8 cellular contexts compared by ENCODE assay signal in genomic region chr2:239293450-239294430, GRCh38.
DNase-seq lines count a peak whose midpoint lies in the region; ATAC-seq and TF ChIP-seq lines count a peak whose summit lies in the region.

No MANE protein-coding gene starts in this region.

- H3K36me3 Mint-ChIP-seq in Calu3 (ENCODE audit: insufficient read depth, unreplicated experiment) (no peaks in the 10 kb centered on the region), memory B cell (no peaks in the 10 kb centered on the region)

- H3K27me3 Mint-ChIP-seq in Calu3 (ENCODE audit: unreplicated experiment), result no peaks in the 10 kb centered on the region
- H3K27me3 Mint-ChIP-seq in memory B cell, result peaks cover 6% of the 10 kb centered on the region

- TF ChIP-seq CTCF in Calu3 (IDR thresholded peaks at IDR 0.05; ENCODE audit: unreplicated experiment) (no peak), tibial artery (IDR thresholded peaks at IDR 0.05) (no peak), WERI-Rb-1 (IDR thresholded peaks at IDR 0.05; ENCODE audit: low read depth, low read length) (no peak)

- no peaks in the 10 kb centered on the region for H3K9me3 ChIP-seq in tibial artery
- H3K9me3 ChIP-seq in WERI-Rb-1 (ENCODE audit: severe bottlenecking), result no peaks in the 10 kb centered on the region

- CTCF ChIA-PET in Calu3 (lab: Charles Lee), result no interaction called here

- H3K27me3 ChIP-seq in tibial artery, result no peaks in the 10 kb centered on the region
- H3K27me3 ChIP-seq in WERI-Rb-1 (ENCODE audit: insufficient read depth, low read depth, severe bottlenecking), result no peaks in the 10 kb centered on the region

- H3K4me3 ChIP-seq in tibial artery (no peak overlapping the region), WERI-Rb-1 (ENCODE audit: low read depth, low read length) (no peak overlapping the region)

- DNase-seq in Calu3 (no peak), memory B cell (ENCODE audit: low spot score in 2 of 2) (peak in 1 of 2 donors; percentile 32), tibial artery (peak; percentile 17 to 39), WERI-Rb-1 (no peak), NCI-H226 (no peak)
- DNase-seq in activated CD8-positive, alpha-beta memory T cell treated with anti-CD3 and anti-CD28 coated beads, Interleukin-2, amount 50 U/mL, for 4 hours, result peak; percentile 57

- peak overlapping the region; percentile 19 for H3K27ac Mint-ChIP-seq in Calu3 (ENCODE audit: unreplicated experiment)
- H3K27ac Mint-ChIP-seq in memory B cell, result peak overlapping the region; percentile 76

- H3K4me3 Mint-ChIP-seq in Calu3 (ENCODE audit: low read depth, unreplicated experiment) (no peak overlapping the region), memory B cell (no peak overlapping the region)

- H3K36me3 ChIP-seq in tibial artery (no peaks in the 10 kb centered on the region), WERI-Rb-1 (no peaks in the 10 kb centered on the region)

- no peak overlapping the region for H3K27ac ChIP-seq in tibial artery
- H3K27ac ChIP-seq in WERI-Rb-1, result no peak overlapping the region

- H3K4me1 Mint-ChIP-seq in Calu3 (ENCODE audit: low read depth, unreplicated experiment) (peaks cover 42% of the 10 kb centered on the region), memory B cell (peaks cover 44% of the 10 kb centered on the region)

- H3K9me3 Mint-ChIP-seq in Calu3 (ENCODE audit: low read depth, unreplicated experiment) (no peaks in the 10 kb centered on the region), memory B cell (no peaks in the 10 kb centered on the region)

- H3K4me1 ChIP-seq in tibial artery, result peaks cover 0 to 28% (median 8%) of the 10 kb centered on the region in 4 donors

- intact Hi-C loops in Calu3 (cut with micrococcal nuclease; ENCODE audit: unreplicated experiment) (no loop called here), tibial artery (cut with DNase I; ENCODE audit: low total_unique reads) (no loop called here)

- no TSS peak for BruUV-seq in Calu3 (replicated peaks; lab: Mats Ljungman, UMichigan)

- ATAC-seq in HG02870 (IDR thresholded peaks at IDR 0.05; ENCODE audit: unreplicated experiment) (peak; percentile 60), memory B cell (ENCODE audit: low read depth) (peak; percentile 66), HG03097 (IDR thresholded peaks at IDR 0.05; ENCODE audit: low FRiP score, unreplicated experiment) (no peak)

Comparison
In these comparisons a context has a peak if more than half of its experiments do, and no peak if none do; other contexts are left out.
1. DNase-seq: peak in activated CD8-positive, alpha-beta memory T cell treated with anti-CD3 and anti-CD28 coated beads, Interleukin-2, amount 50 U/mL, for 4 hours (single experiment) and tibial artery (2 of 2); none in Calu3 (single experiment), WERI-Rb-1 (single experiment) and NCI-H226 (single experiment).